ENCODE assay signal across 1 cellular context in the genomic region with DNA sequence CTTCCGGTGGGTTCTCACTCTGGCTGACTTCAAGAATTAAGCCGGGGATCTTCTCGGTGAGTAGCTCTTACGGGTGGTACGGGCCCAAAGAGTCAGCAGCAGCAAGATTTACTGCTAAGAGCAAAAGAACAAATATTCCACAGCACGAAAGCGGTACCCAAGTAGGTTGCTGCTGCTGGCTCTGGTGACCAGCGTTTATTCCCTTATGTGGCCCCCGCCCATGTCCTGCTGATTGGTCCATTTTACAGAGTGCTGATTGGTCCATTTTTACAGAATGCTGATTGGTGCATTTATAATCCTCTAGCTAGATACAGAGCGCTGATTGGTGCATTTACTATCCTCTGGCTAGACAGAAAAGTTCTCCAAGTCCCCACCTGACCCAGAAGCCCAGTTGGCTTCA.
TF ChIP-seq lines count a peak whose summit lies in the region.

No MANE protein-coding gene starts in this region.

TF ChIP-seq in HepG2, 621 proteins besides CTCF, POLR2A, EP300 and RAD21 (continued from another document):
- TF ChIP-seq ZNF770 (CRISPR knock-in tag; IDR thresholded peaks at IDR 0.05) = no peak
- peak; percentile 68 for TF ChIP-seq NFYB (CRISPR knock-in tag; IDR thresholded peaks at IDR 0.05)
- TF ChIP-seq FOXO1 (CRISPR knock-in tag; IDR thresholded peaks at IDR 0.05) = no peak
- TF ChIP-seq, protein P1, sequence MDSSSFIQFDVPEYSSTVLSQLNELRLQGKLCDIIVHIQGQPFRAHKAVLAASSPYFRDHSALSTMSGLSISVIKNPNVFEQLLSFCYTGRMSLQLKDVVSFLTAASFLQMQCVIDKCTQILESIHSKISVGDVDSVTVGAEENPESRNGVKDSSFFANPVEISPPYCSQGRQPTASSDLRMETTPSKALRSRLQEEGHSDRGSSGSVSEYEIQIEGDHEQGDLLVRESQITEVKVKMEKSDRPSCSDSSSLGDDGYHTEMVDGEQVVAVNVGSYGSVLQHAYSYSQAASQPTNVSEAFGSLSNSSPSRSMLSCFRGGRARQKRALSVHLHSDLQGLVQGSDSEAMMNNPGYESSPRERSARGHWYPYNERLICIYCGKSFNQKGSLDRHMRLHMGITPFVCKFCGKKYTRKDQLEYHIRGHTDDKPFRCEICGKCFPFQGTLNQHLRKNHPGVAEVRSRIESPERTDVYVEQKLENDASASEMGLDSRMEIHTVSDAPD (CRISPR knock-in tag; IDR thresholded peaks at IDR 0.05) = no peak
- TF ChIP-seq FOXJ3 (CRISPR knock-in tag; IDR thresholded peaks at IDR 0.05; ENCODE audit: borderline replicate concordance) = no peak
- no peak for TF ChIP-seq SSRP1 (CRISPR knock-in tag; IDR thresholded peaks at IDR 0.05)
- TF ChIP-seq HBP1 (CRISPR knock-in tag; IDR thresholded peaks at IDR 0.05; ENCODE audit: low read depth) = no peak
- TF ChIP-seq GABPB1 (CRISPR knock-in tag; IDR thresholded peaks at IDR 0.05) = no peak
- no peak for TF ChIP-seq ATF7 (IDR thresholded peaks at IDR 0.05)
- TF ChIP-seq ATF7 (CRISPR knock-in tag; IDR thresholded peaks at IDR 0.05) = no peak
- TF ChIP-seq ZNF670 (CRISPR knock-in tag; IDR thresholded peaks at IDR 0.05; ENCODE audit: borderline replicate concordance) = no peak
- no peak for TF ChIP-seq ZNF839 (CRISPR knock-in tag; IDR thresholded peaks at IDR 0.05; ENCODE audit: borderline replicate concordance)
- TF ChIP-seq ZNF253 (CRISPR knock-in tag; IDR thresholded peaks at IDR 0.05; ENCODE audit: borderline replicate concordance) = no peak
- TF ChIP-seq HMG20A (CRISPR knock-in tag; IDR thresholded peaks at IDR 0.05; ENCODE audit: borderline replicate concordance) = no peak
- TF ChIP-seq SALL1 (CRISPR knock-in tag; IDR thresholded peaks at IDR 0.05) = peak; percentile 0; the same call in 1 of the 2 replicates
- TF ChIP-seq ZNF615 (CRISPR knock-in tag; IDR thresholded peaks at IDR 0.05; ENCODE audit: borderline replicate concordance) = no peak
- TF ChIP-seq ZNF44 (CRISPR knock-in tag; IDR thresholded peaks at IDR 0.05) = no peak
- no peak for TF ChIP-seq SP1 (IDR thresholded peaks at IDR 0.05)
- TF ChIP-seq SP1 (CRISPR knock-in tag; IDR thresholded peaks at IDR 0.05) = no peak
